In genomic region chr19:49631610-49632192, GRCh38 we compare ENCODE assay signal across 1 cellular context.
TF ChIP-seq lines count a peak whose summit lies in the region.

No MANE protein-coding gene starts in this region.

TF ChIP-seq in IMR-90, 13 proteins besides CTCF, POLR2A, EP300 and RAD21 (continued from another document):
- no peak for TF ChIP-seq ELK1 (IDR thresholded peaks at IDR 0.05; ENCODE audit: borderline replicate concordance, low read depth, low read length)
- no peak for TF ChIP-seq NFE2L2 (IDR thresholded peaks at IDR 0.05; ENCODE audit: low read depth, low read length)
- no peak for TF ChIP-seq CHD1 (IDR thresholded peaks at IDR 0.05; ENCODE audit: low read depth, low read length)
- no peak for TF ChIP-seq MXI1 (IDR thresholded peaks at IDR 0.05; ENCODE audit: borderline replicate concordance, low read depth, low read length)
- TF ChIP-seq BHLHE40 (IDR thresholded peaks at IDR 0.05; ENCODE audit: low read depth, low read length), result no peak
- TF ChIP-seq MAFK (IDR thresholded peaks at IDR 0.05; ENCODE audit: low read depth, low read length), result no peak
- TF ChIP-seq FOS (IDR thresholded peaks at IDR 0.05; ENCODE audit: low read depth, low read length), result no peak
- no peak for TF ChIP-seq RCOR1 (IDR thresholded peaks at IDR 0.05; ENCODE audit: insufficient replicate concordance, low read length)
- TF ChIP-seq MAZ (IDR thresholded peaks at IDR 0.05; ENCODE audit: borderline replicate concordance, low read depth, low read length), result no peak
- TF ChIP-seq CEBPB (IDR thresholded peaks at IDR 0.05; ENCODE audit: low read depth, low read length), result no peak
